15 cellular contexts compared by ENCODE assay signal in the genomic region with DNA sequence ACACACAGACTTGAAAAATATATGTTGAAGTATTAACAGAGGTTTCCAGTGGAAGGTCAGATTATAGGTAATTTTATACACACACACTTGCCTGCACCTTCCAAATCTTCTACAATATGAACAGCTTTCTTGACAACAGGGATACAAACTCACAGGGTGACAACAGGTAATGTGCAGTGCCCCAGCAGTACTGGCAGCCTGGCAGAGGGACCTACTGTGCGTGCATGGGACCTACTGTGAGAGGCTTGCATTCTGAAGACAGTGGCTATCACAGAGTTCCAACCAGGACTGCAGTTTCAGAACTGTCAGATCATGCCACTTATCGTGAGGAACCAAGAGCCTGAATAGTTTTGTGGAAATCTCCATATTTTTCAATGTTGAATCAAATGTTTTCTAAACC.
"Had no signal": no experiment of that assay in that cellular context is flagged by ENCODE, and none has a peak within 500 bp of the region (broad histone marks: within the 10 kb centered on the region; RNA-seq: fewer than 3 reads in every experiment).

No MANE protein-coding gene starts in this region.

- H3K9me3 ChIP-seq: heart left ventricle, right atrium auricular region, tibial artery had no signal

- H3K27ac ChIP-seq: coronary artery, heart left ventricle, right atrium auricular region, tibial artery had no signal

- H3K4me3 Mint-ChIP-seq: activated T-cell treated with anti-CD3 and anti-CD28 coated beads, Interleukin-2, amount 50 U/mL, for 4 hours had no signal

- H3K27me3 ChIP-seq: heart left ventricle, right atrium auricular region, tibial artery had no signal

- ATAC-seq: activated T-cell treated with anti-CD3 and anti-CD28 coated beads, Interleukin-2, amount 50 U/mL, for 4 hours; heart left ventricle; left colon had no signal

- H3K4me3 ChIP-seq: coronary artery, heart left ventricle, lung, right atrium auricular region, smooth muscle cell, tibial artery had no signal

- H3K9me3 Mint-ChIP-seq: activated T-cell treated with anti-CD3 and anti-CD28 coated beads, Interleukin-2, amount 50 U/mL, for 4 hours had no signal

- DNase-seq: activated CD4-positive, alpha-beta T cell treated with anti-CD3 and anti-CD28 coated beads for 1 hour; activated gamma-delta T cell treated with Interleukin-2 at 50 U/mL for 16 hours; activated T-cell treated with anti-CD3 and anti-CD28 coated beads, Interleukin-2, amount 50 U/mL, for 4 hours; central memory CD4-positive, alpha-beta T cell; effector CD4-positive, alpha-beta T cell; foreskin melanocyte; heart left ventricle; left colon; midbrain; nucleus accumbens; tibial artery had no signal
